ENCODE assay signal across 14 cellular contexts in the genomic region with DNA sequence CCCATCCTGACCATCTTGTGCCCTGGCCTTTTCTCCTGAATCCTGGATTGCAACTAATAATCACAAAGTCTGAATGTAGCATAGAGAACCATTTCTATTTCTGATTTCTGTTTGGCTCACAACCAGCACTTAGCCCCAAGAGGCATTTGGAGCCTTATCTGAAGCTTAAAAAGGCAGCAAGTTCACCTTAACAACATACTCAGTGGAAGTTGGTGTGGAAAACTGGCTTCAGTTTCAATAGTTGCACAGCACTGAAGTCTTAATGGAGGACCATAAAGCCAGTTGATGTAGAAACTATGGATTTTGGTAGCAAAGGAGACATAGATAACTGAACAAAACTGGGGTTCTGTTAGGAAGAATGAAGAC.
"Had no signal": no experiment of that assay in that cellular context is flagged by ENCODE, and none has a peak within 500 bp of the region (broad histone marks: within the 10 kb centered on the region; RNA-seq: fewer than 3 reads in every experiment).

No MANE protein-coding gene starts in this region.

- ATAC-seq: activated CD4-positive, CD25-positive, alpha-beta regulatory T cell treated with anti-CD3 and anti-CD28 coated beads, Interleukin-2, amount 50 U/mL, for 24 hours; left lung; stimulated activated naive CD8-positive, alpha-beta T cell treated with anti-CD3 and anti-CD28 coated beads, Interleukin-15, amount 100 ng/mL, for 72 hours; upper lobe of right lung had no signal

- DNase-seq: activated CD4-positive, alpha-beta T cell treated with anti-CD3 and anti-CD28 coated beads, Interleukin-2, amount 50 U/mL, for 4 hours; activated T-cell treated with anti-CD3 and anti-CD28 coated beads, Interleukin-2, amount 50 U/mL, for 1 hour; endodermal cell; foreskin melanocyte; head of caudate nucleus; left lung; ovary; stimulated activated CD4-positive, alpha-beta T cell treated with anti-CD3 and anti-CD28 coated beads, Interleukin-15, amount 100 ng/mL, for 24 hours; stimulated activated CD4-positive, alpha-beta T cell treated with anti-CD3 and anti-CD28 coated beads, Interleukin-4, amount 100 ng/mL, for 4 hours; stimulated activated naive CD8-positive, alpha-beta T cell treated with anti-CD3 and anti-CD28 coated beads, Interleukin-15, amount 100 ng/mL, for 72 hours; testis; upper lobe of right lung had no signal

- H3K4me3 ChIP-seq: esophagus muscularis mucosa, left lung, ovary, testis, upper lobe of right lung had no signal

- H3K9me3 ChIP-seq: esophagus muscularis mucosa, ovary, testis, upper lobe of right lung had no signal

- H3K36me3 ChIP-seq: esophagus muscularis mucosa, left lung, ovary, upper lobe of right lung had no signal

- H3K27ac ChIP-seq: esophagus muscularis mucosa, left lung, ovary, testis, upper lobe of right lung had no signal

- H3K4me1 ChIP-seq: left lung, testis, upper lobe of right lung had no signal

- H3K27me3 ChIP-seq: esophagus muscularis mucosa, left lung, ovary, testis, upper lobe of right lung had no signal
